Comparison of ENCODE assay signal across 10 cellular contexts in the genomic region with DNA sequence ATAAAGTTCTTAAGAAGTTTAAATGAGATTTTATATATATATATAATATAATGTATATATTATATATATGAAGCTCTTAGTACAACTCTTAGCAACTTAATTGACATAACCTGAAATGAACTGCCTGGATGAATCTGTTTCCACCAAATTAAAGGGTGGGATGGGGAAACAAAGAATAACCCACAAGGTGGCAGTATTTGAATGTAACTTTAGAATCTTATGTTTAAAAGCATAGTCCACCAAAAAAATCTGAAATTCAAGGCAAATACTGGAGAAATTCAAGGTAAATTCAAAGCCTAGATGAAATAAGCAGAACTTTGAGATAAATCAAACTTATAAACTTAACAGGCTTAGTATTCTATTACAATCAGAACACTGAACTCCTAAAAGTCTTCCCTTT. TPM values are rescaled to one million over a fixed set of nuclear protein-coding genes. Genes with fewer than 3 reads are reported as not detected.
A peak's percentile ranks its signal among the peaks of the same experiment; 100 is the strongest.
DNase-seq lines count a peak whose midpoint lies in the region; ATAC-seq and TF ChIP-seq lines count a peak whose summit lies in the region.
"Had no signal": no experiment of that assay in that cellular context is flagged by ENCODE, and none has a peak within 500 bp of the region (broad histone marks: within the 10 kb centered on the region; RNA-seq: fewer than 3 reads in every experiment).

No MANE protein-coding gene starts in this region.

- no peak overlapping the region for H3K27ac Mint-ChIP-seq in T-helper 17 cell

- TF ChIP-seq CTCF in astrocyte of the spinal cord (IDR thresholded peaks at IDR 0.05; ENCODE audit: low read depth, low read length) (peak; percentile 47), lung (IDR thresholded peaks at IDR 0.05; ENCODE audit: control extremely low read depth, extremely low read depth) (peak; percentile 10)

- peaks cover 0 to 5% of the 10 kb centered on the region in 2 donors for H3K4me1 ChIP-seq in lung (ENCODE audit: control insufficient read depth in 2 of 2, insufficient read depth in 2 of 2, low read length in 2 of 2)

- no peaks in the 10 kb centered on the region for H3K27me3 Mint-ChIP-seq in T-helper 17 cell

- H3K27me3 ChIP-seq in lung (ENCODE audit: control insufficient read depth, insufficient read depth): no peaks in the 10 kb centered on the region
- H3K27me3 ChIP-seq: BLaER1 had no signal

- H3K4me3 Mint-ChIP-seq in T-helper 17 cell: no peak overlapping the region

- ATAC-seq in lung (ENCODE audit: insufficient read depth, low FRiP score) (no peak), T-helper 17 cell (no peak)
- ATAC-seq: mucosa of descending colon had no signal

- H3K4me3 ChIP-seq in astrocyte of the spinal cord (ENCODE audit: low read depth, low read length): no peak overlapping the region
- no peak overlapping the region for H3K4me3 ChIP-seq in lung
- H3K4me3 ChIP-seq: BLaER1, mucosa of descending colon had no signal

- H3K36me3 ChIP-seq in lung (ENCODE audit: control insufficient read depth in 2 of 2, insufficient read depth in 2 of 2, low read length in 2 of 2): no peaks in the 10 kb centered on the region
- H3K36me3 ChIP-seq: BLaER1 had no signal

- peaks cover 5% of the 10 kb centered on the region for H3K4me1 Mint-ChIP-seq in T-helper 17 cell

- H3K9me3 ChIP-seq in lung (ENCODE audit: control insufficient read depth in 2 of 2, insufficient read depth in 1 of 2, low read length in 1 of 2) (no peaks in the 10 kb centered on the region), T-helper 17 cell (ENCODE audit: control insufficient read depth, low read length, poor library complexity, severe bottlenecking) (no peaks in the 10 kb centered on the region)
- H3K9me3 ChIP-seq: BLaER1, mucosa of descending colon had no signal

- in situ Hi-C loops in astrocyte of the spinal cord (cut with HindIII; ENCODE audit: low sequenced_read_pairs): no loop called here

- no peaks in the 10 kb centered on the region for H3K36me3 Mint-ChIP-seq in T-helper 17 cell (ENCODE audit: low read depth)

- DNase-seq in DMS153 treated with DMSO at 0.1 percent for 48 hours (lab: John Stamatoyannopoulos, UW; ENCODE audit: unreplicated experiment): peak; percentile 71
- no peak for DNase-seq in DMS153 (lab: John Stamatoyannopoulos, UW)
- peak; percentile 64 for DNase-seq in NAMALWA (ENCODE audit: low spot score)
- peak; percentile 65 for DNase-seq in astrocyte of the spinal cord (ENCODE audit: low read depth, low spot score)
- no peak for DNase-seq in lung (ENCODE audit: low spot score)
- no peak for DNase-seq in activated CD8-positive, alpha-beta memory T cell treated with anti-CD3 and anti-CD28 coated beads for 24 hours
- no peak for DNase-seq in MV-4-11 (lab: John Stamatoyannopoulos, UW)
- no peak for DNase-seq in T-helper 17 cell

- no peak overlapping the region for H3K27ac ChIP-seq in lung (ENCODE audit: low read depth in 1 of 2, low read length in 1 of 2)
- H3K27ac ChIP-seq: BLaER1 had no signal

RNA-seq across cellular contexts. Expression of gene IBTK, which starts 4.4 kb away (rescaled TPM):
- 10 to 100 TPM; 36.2 to 47.2 TPM for total RNA-seq in lung
- polyA plus RNA-seq in lung: 10 to 100 TPM; 17.7 to 17.9 TPM
- total RNA-seq in T-helper 17 cell: 10 to 100 TPM; 20.3 to 22.2 TPM

Comparison
In these comparisons a context has a peak if more than half of its experiments do, and no peak if none do; other contexts are left out.
1. DNase-seq: peak in DMS153 treated with DMSO at 0.1 percent for 48 hours (single experiment), NAMALWA (single experiment) and astrocyte of the spinal cord (single experiment); none in DMS153 (single experiment), lung (single experiment), activated CD8-positive, alpha-beta memory T cell treated with anti-CD3 and anti-CD28 coated beads for 24 hours (single experiment), MV-4-11 (single experiment) and T-helper 17 cell (0 of 3).